12 cellular contexts compared by ENCODE assay signal in the genomic region with DNA sequence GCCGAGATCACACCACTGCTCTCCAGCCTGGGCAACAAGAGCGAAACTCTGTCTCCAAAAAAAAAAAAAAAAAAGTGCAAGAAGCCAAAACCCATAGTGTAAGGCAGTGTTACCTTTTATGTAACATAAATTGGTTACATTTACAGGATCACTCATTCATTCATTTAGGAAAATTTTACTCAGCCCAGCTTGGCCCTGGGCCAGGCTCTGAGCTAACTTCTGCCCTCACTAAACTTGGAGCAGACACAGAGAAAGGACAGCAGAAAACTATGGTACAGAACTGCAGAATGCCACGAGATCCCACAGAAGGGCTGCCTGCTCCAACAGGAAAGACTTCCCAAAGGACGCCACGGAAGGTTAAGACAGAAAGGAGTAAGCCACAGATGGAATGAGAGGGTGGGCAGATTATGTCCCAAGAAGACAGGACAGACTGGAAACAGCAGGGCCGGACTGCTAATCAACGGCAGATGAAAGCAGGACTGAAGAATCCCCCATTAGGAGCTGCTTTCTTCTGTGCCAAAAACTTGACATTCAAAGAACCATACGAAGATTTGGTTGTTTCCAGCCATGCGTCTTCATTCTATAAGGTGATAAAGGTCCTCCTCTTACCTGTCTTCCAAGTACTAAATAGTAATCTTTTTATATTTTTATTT. TPM values are rescaled to one million over a fixed set of nuclear protein-coding genes. Genes with fewer than 3 reads are reported as not detected.
DNase-seq lines count a peak whose midpoint lies in the region; ATAC-seq and TF ChIP-seq lines count a peak whose summit lies in the region.
"Had no signal": no experiment of that assay in that cellular context is flagged by ENCODE, and none has a peak within 500 bp of the region (broad histone marks: within the 10 kb centered on the region; RNA-seq: fewer than 3 reads in every experiment).

No MANE protein-coding gene starts in this region.

- peaks cover 6% of the 10 kb centered on the region for H3K4me1 ChIP-seq in suprapubic skin
- H3K4me1 ChIP-seq: neural progenitor cell had no signal

- H3K27ac ChIP-seq in WERI-Rb-1 (no peak overlapping the region), coronary artery (no peak overlapping the region), suprapubic skin (no peak overlapping the region)
- H3K27ac ChIP-seq: neural progenitor cell had no signal

- no peaks in the 10 kb centered on the region for H3K9me3 ChIP-seq in WERI-Rb-1 (ENCODE audit: severe bottlenecking)
- H3K9me3 ChIP-seq in suprapubic skin: no peaks in the 10 kb centered on the region

- no peak for TF ChIP-seq CTCF in WERI-Rb-1 (IDR thresholded peaks at IDR 0.05; ENCODE audit: low read depth, low read length)
- no peak for TF ChIP-seq CTCF in coronary artery (IDR thresholded peaks at IDR 0.05)
- no peak for TF ChIP-seq CTCF in suprapubic skin (IDR thresholded peaks at IDR 0.05)

- TF ChIP-seq EP300 in suprapubic skin (IDR thresholded peaks at IDR 0.05): no peak

- no peak overlapping the region for H3K4me3 ChIP-seq in WERI-Rb-1 (ENCODE audit: low read depth, low read length)
- no peak overlapping the region for H3K4me3 ChIP-seq in coronary artery
- H3K4me3 ChIP-seq in suprapubic skin: no peak overlapping the region
- H3K4me3 ChIP-seq: neural progenitor cell had no signal

- intact Hi-C loops in left cardiac atrium (cut with DNase I): no loop called here

- 54% methylated on average over 9 of the region's 9 CpGs for WGBS in suprapubic skin

- no peak for TF ChIP-seq POLR2A in suprapubic skin (IDR thresholded peaks at IDR 0.05)

- peak; percentile 44 for DNase-seq in activated CD4-positive, alpha-beta T cell treated with anti-CD3 and anti-CD28 coated beads for 48 hours
- DNase-seq in activated CD4-positive, alpha-beta T cell treated with anti-CD3 and anti-CD28 coated beads, Interleukin-2, amount 50 U/mL, for 1 hour: no peak
- DNase-seq in WERI-Rb-1: peak; percentile 39
- peak; percentile 51 for DNase-seq in left cardiac atrium
- DNase-seq in stimulated activated CD8-positive, alpha-beta memory T cell treated with anti-CD3 and anti-CD28 coated beads, Interleukin-4, amount 100 ng/mL, for 48 hours: peak; percentile 44
- no peak for DNase-seq in coronary artery (ENCODE audit: low spot score)
- no peak for DNase-seq in suprapubic skin (ENCODE audit: low spot score in 2 of 2)
- DNase-seq: NCI-H1105 treated with DMSO at 0.1 percent for 48 hours; NCI-H748 treated with DMSO at 0.1 percent for 48 hours; stimulated activated naive CD4-positive, alpha-beta T cell treated with Interleukin-2 at 50 U/mL for 16 hours had no signal

- ATAC-seq in left cardiac atrium (peak; percentile 39 to 43), GM21367 (IDR thresholded peaks at IDR 0.05; ENCODE audit: unreplicated experiment) (no peak)

- H3K36me3 ChIP-seq in WERI-Rb-1 (no peaks in the 10 kb centered on the region), suprapubic skin (no peaks in the 10 kb centered on the region)
- H3K36me3 ChIP-seq: neural progenitor cell had no signal

- H3K27me3 ChIP-seq in WERI-Rb-1 (ENCODE audit: insufficient read depth, low read depth, severe bottlenecking): no peaks in the 10 kb centered on the region
- H3K27me3 ChIP-seq in suprapubic skin: no peaks in the 10 kb centered on the region
- H3K27me3 ChIP-seq: neural progenitor cell had no signal

RNA-seq across cellular contexts. Expression of gene PPP1R13B, which starts 18.9 kb away (rescaled TPM):
- total RNA-seq in left cardiac atrium (10 to 100 TPM; 63.0 to 89.3 TPM), suprapubic skin (10 to 100 TPM; 21.7 to 51.6 (median 36.4) TPM)

Comparison
In these comparisons a context has a peak if more than half of its experiments do, and no peak if none do; other contexts are left out.
1. DNase-seq: peak in activated CD4-positive, alpha-beta T cell treated with anti-CD3 and anti-CD28 coated beads for 48 hours (single experiment), WERI-Rb-1 (single experiment), left cardiac atrium (single experiment) and stimulated activated CD8-positive, alpha-beta memory T cell treated with anti-CD3 and anti-CD28 coated beads, Interleukin-4, amount 100 ng/mL, for 48 hours (single experiment); none in activated CD4-positive, alpha-beta T cell treated with anti-CD3 and anti-CD28 coated beads, Interleukin-2, amount 50 U/mL, for 1 hour (single experiment), coronary artery (single experiment) and suprapubic skin (0 of 2).